ENCODE assay signal across 20 cellular contexts in genomic region chr17:57415737-57416354, GRCh38.
DNase-seq lines count a peak whose midpoint lies in the region; ATAC-seq, FAIRE-seq and TF ChIP-seq lines count a peak whose summit lies in the region.
"Had no signal": no experiment of that assay in that cellular context is flagged by ENCODE, and none has a peak within 500 bp of the region (broad histone marks: within the 10 kb centered on the region; RNA-seq: fewer than 3 reads in every experiment).

No MANE protein-coding gene starts in this region.

- H3K27ac ChIP-seq in HepG2 (ENCODE audit: extremely low read length, insufficient read depth, low read length) (peak overlapping the region; percentile 86), right lobe of liver (no peak overlapping the region), PC-9 (no peak overlapping the region)
- no peak overlapping the region for H3K27ac ChIP-seq in effector memory CD4-positive, alpha-beta T cell (ENCODE audit: insufficient read depth, low read length, poor library complexity, severe bottlenecking)

- peaks cover 55% of the 10 kb centered on the region for H3K79me2 ChIP-seq in HepG2 (ENCODE audit: insufficient read depth, low read length)
- no peaks in the 10 kb centered on the region for H3K79me2 ChIP-seq in PC-9 (ENCODE audit: low read depth)

- POLR2A ChIA-PET in HepG2 (lab: Yijun Ruan, JAX), result no interaction called here
- POLR2A ChIA-PET in MCF 10A (lab: Yijun Ruan, JAX), result interaction anchor here (0.7 to 1.4 kb wide), 2 partner anchors 9 to 81 kb away, joined by 3 read pairs; no protein-coding TSS in a partner anchor
- POLR2A ChIA-PET in PC-9 (lab: Charles Lee; ENCODE audit: unreplicated experiment), result no interaction called here

- H3K36me3 ChIP-seq in HepG2 (replicated peaks in 1 of 2; ENCODE audit: control insufficient read depth in 1 of 2, insufficient read depth in 2 of 2, low read length in 2 of 2) (peaks cover 7 to 14% of the 10 kb centered on the region in 2 experiments; a peak in 4 of 5 replicates), right lobe of liver (no peaks in the 10 kb centered on the region), PC-9 (ENCODE audit: low read depth) (no peaks in the 10 kb centered on the region)
- H3K36me3 ChIP-seq in effector memory CD4-positive, alpha-beta T cell (ENCODE audit: control insufficient read depth, insufficient read depth, low read length), result no peaks in the 10 kb centered on the region

- H3K4me1 ChIP-seq in HepG2 (ENCODE audit: insufficient read depth, low read length), result peaks cover 58% of the 10 kb centered on the region
- H3K4me1 ChIP-seq in right lobe of liver, result no peaks in the 10 kb centered on the region
- H3K4me1 ChIP-seq in effector memory CD4-positive, alpha-beta T cell (ENCODE audit: control insufficient read depth, insufficient read depth, low read length, poor library complexity, severe bottlenecking), result no peaks in the 10 kb centered on the region
- H3K4me1 ChIP-seq in PC-9 (replicated peaks; ENCODE audit: insufficient read depth), result no peaks in the 10 kb centered on the region

- TF ChIP-seq RAD21 in HepG2 (CRISPR knock-in tag; IDR thresholded peaks at IDR 0.05), result no peak

- H3K9me2 ChIP-seq in PC-9 (ENCODE audit: insufficient read depth), result no peaks in the 10 kb centered on the region

- no peak overlapping the region for H3K9ac ChIP-seq in HepG2 (ENCODE audit: insufficient read depth, low read depth, low read length)

- H3K4me3 Mint-ChIP-seq in glutamatergic neuron (ENCODE audit: unreplicated experiment) (peak overlapping the region; percentile 41), nephron progenitor cell (no peak overlapping the region), MCF 10A (ENCODE audit: unreplicated experiment) (no peak overlapping the region)
- H3K4me3 Mint-ChIP-seq: naive thymus-derived CD4-positive, alpha-beta T cell; T-helper 1 cell treated with Interleukin-12 subunit alpha and Interleukin-12 subunit beta and Interleukin-4 antibody, amounts not matched to agents 30 μg/mL and 1 μg/mL, for 36 hours had no signal

- no peak overlapping the region for H3K4me2 ChIP-seq in HepG2 (ENCODE audit: low read depth, low read length)
- no peak overlapping the region for H3K4me2 ChIP-seq in PC-9

- in situ Hi-C loops in HepG2 (cut with HindIII; ENCODE audit: extremely low pct_ligation_motif_present, low pct_unique_long_range_greater_than_20kb), result no loop called here

- no peak for DNase-seq in HepG2 (ENCODE audit: low spot score)
- no peak for DNase-seq in right lobe of liver
- no peak for DNase-seq in glutamatergic neuron
- DNase-seq in nephron progenitor cell, result no peak
- DNase-seq in effector memory CD4-positive, alpha-beta T cell, result no peak
- no peak for DNase-seq in cerebellar nuclear complex (lab: John Stamatoyannopoulos, UW)
- no peak for DNase-seq in MCF 10A (ENCODE audit: unreplicated experiment)
- DNase-seq in PC-9, result no peak
- DNase-seq: activated CD4-positive, alpha-beta T cell treated with anti-CD3 and anti-CD28 coated beads for 1 hour; cortex of kidney; GOT3; kidney glomerular epithelial cell; naive thymus-derived CD4-positive, alpha-beta T cell; NCI-H510A; NK-92 treated with Interleukin-12 subunit alpha and Interleukin-12 subunit beta, amount 100 ng/mL, for 24 hours had no signal

- H3K9me3 ChIP-seq in HepG2 (ENCODE audit: low read length) (no peaks in the 10 kb centered on the region), right lobe of liver (no peaks in the 10 kb centered on the region), PC-9 (ENCODE audit: insufficient read depth, low read depth) (no peaks in the 10 kb centered on the region)
- H3K9me3 ChIP-seq in effector memory CD4-positive, alpha-beta T cell (ENCODE audit: control insufficient read depth, low read length), result no peaks in the 10 kb centered on the region

- no peak for TF ChIP-seq EP300 in HepG2 (IDR thresholded peaks at IDR 0.05; ENCODE audit: low read depth in 2 of 2, low read length in 2 of 2)
- no peak for TF ChIP-seq EP300 in HepG2 (CRISPR knock-in tag; IDR thresholded peaks at IDR 0.05; ENCODE audit: borderline replicate concordance)

- H2AFZ ChIP-seq in HepG2 (ENCODE audit: low read length) (no peak overlapping the region), PC-9 (no peak overlapping the region)

- H3K36me3 Mint-ChIP-seq in glutamatergic neuron (ENCODE audit: unreplicated experiment) (no peaks in the 10 kb centered on the region), nephron progenitor cell (ENCODE audit: low read depth) (peaks cover 76% of the 10 kb centered on the region), MCF 10A (ENCODE audit: insufficient read depth, unreplicated experiment) (no peaks in the 10 kb centered on the region)

- H3K9me3 Mint-ChIP-seq in glutamatergic neuron (ENCODE audit: unreplicated experiment) (peaks cover 10% of the 10 kb centered on the region), nephron progenitor cell (peaks cover 5% of the 10 kb centered on the region), MCF 10A (ENCODE audit: unreplicated experiment) (no peaks in the 10 kb centered on the region)
- H3K9me3 Mint-ChIP-seq: T-helper 1 cell treated with Interleukin-12 subunit alpha and Interleukin-12 subunit beta and Interleukin-4 antibody, amounts not matched to agents 30 μg/mL and 1 μg/mL, for 36 hours; type B pancreatic cell had no signal

- WGBS in HepG2 (ENCODE audit: low lambda C conversion rate), result 91% methylated on average over 3 of the region's 3 CpGs
- WGBS in right lobe of liver (ENCODE audit: insufficient coverage, low coverage, low lambda C conversion rate, missing lambda C conversion rate), result 81% methylated on average over 3 of the region's 3 CpGs

- no peak for TF ChIP-seq POLR2A in HepG2 (IDR thresholded peaks at IDR 0.05; ENCODE audit: insufficient read depth in 1 of 2, low read depth in 2 of 2, low read length in 2 of 2)
- TF ChIP-seq POLR2A in right lobe of liver (IDR thresholded peaks at IDR 0.05), result no peak

- H3K27me3 ChIP-seq in HepG2 (ENCODE audit: control insufficient read depth in 1 of 2, insufficient read depth in 2 of 2, low read length in 2 of 2), result no peaks in the 10 kb centered on the region
- no peaks in the 10 kb centered on the region for H3K27me3 ChIP-seq in right lobe of liver
- no peaks in the 10 kb centered on the region for H3K27me3 ChIP-seq in effector memory CD4-positive, alpha-beta T cell (replicated peaks; ENCODE audit: control insufficient read depth, insufficient read depth, low read length, poor library complexity, severe bottlenecking)
- H3K27me3 ChIP-seq in PC-9 (ENCODE audit: insufficient read depth, low read depth), result no peaks in the 10 kb centered on the region

- H3K4me3 ChIP-seq in HepG2 (replicated peaks in 1 of 3; ENCODE audit: insufficient read depth in 1 of 3, low read depth in 2 of 3, low read length in 3 of 3) (no peak overlapping the region), right lobe of liver (no peak overlapping the region), PC-9 (no peak overlapping the region)
- H3K4me3 ChIP-seq in effector memory CD4-positive, alpha-beta T cell (ENCODE audit: insufficient read depth, low read depth, low read length, poor library complexity, severe bottlenecking), result no peak overlapping the region
- H3K4me3 ChIP-seq: K562 had no signal

- CTCF ChIA-PET in HepG2 (lab: Yijun Ruan, JAX; ENCODE audit: low intra/inter-chr PET ratio, low total read pairs) (no interaction called here), MCF 10A (lab: Yijun Ruan, JAX) (no interaction called here), PC-9 (lab: Charles Lee) (no interaction called here)

- FAIRE-seq in HepG2 (lab: Jason Lieb, UNC), result no peak
- FAIRE-seq: A204.1, K562, RCC 7860 had no signal

- intact Hi-C loops in HepG2 (cut with micrococcal nuclease; ENCODE audit: unreplicated experiment) (no loop called here), right lobe of liver (cut with DNase I) (no loop called here), MCF 10A (cut with micrococcal nuclease) (no loop called here), PC-9 (cut with micrococcal nuclease; ENCODE audit: unreplicated experiment) (no loop called here)

- H3F3A ChIP-seq in PC-9 (ENCODE audit: insufficient read depth, low read depth), result no peaks in the 10 kb centered on the region

- ATAC-seq in HepG2 (no peak), right lobe of liver (no peak)
- ATAC-seq: K562; naive thymus-derived CD4-positive, alpha-beta T cell had no signal

- TF ChIP-seq CTCF in HepG2 (CRISPR knock-in tag; IDR thresholded peaks at IDR 0.05) (no peak), right lobe of liver (IDR thresholded peaks at IDR 0.05) (no peak), glutamatergic neuron (IDR thresholded peaks at IDR 0.05; ENCODE audit: partially characterized antibody, unreplicated experiment) (no peak), nephron progenitor cell (IDR thresholded peaks at IDR 0.05) (no peak), MCF 10A (IDR thresholded peaks at IDR 0.05; ENCODE audit: unreplicated experiment) (no peak), PC-9 (conservative IDR thresholded peaks at IDR 0.05) (no peak)

- BruUV-seq in HepG2 (replicated peaks; lab: Mats Ljungman, UMichigan) (no TSS peak), MCF 10A (replicated peaks; lab: Mats Ljungman, UMichigan) (no TSS peak), PC-9 (replicated peaks; lab: Mats Ljungman, UMichigan) (no TSS peak)

- H3K27ac Mint-ChIP-seq in glutamatergic neuron (ENCODE audit: unreplicated experiment) (no peak overlapping the region), nephron progenitor cell (peak overlapping the region; percentile 50), MCF 10A (ENCODE audit: low read depth, unreplicated experiment) (no peak overlapping the region)
- H3K27ac Mint-ChIP-seq: T-helper 1 cell treated with Interleukin-12 subunit alpha and Interleukin-12 subunit beta and Interleukin-4 antibody, amounts not matched to agents 30 μg/mL and 1 μg/mL, for 36 hours had no signal

- H3K27me3 Mint-ChIP-seq in glutamatergic neuron (ENCODE audit: unreplicated experiment), result peaks cover 11% of the 10 kb centered on the region
- no peaks in the 10 kb centered on the region for H3K27me3 Mint-ChIP-seq in nephron progenitor cell (ENCODE audit: low read depth, poor library complexity)
- H3K27me3 Mint-ChIP-seq in MCF 10A (ENCODE audit: insufficient read depth, unreplicated experiment), result no peaks in the 10 kb centered on the region
- H3K27me3 Mint-ChIP-seq: naive thymus-derived CD4-positive, alpha-beta T cell; type B pancreatic cell had no signal

- no peaks in the 10 kb centered on the region for H4K20me1 ChIP-seq in HepG2 (ENCODE audit: insufficient read depth, low read length)
- no peaks in the 10 kb centered on the region for H4K20me1 ChIP-seq in PC-9 (ENCODE audit: insufficient read depth)

- H3K4me1 Mint-ChIP-seq in glutamatergic neuron (ENCODE audit: low read depth, unreplicated experiment) (peaks cover 43% of the 10 kb centered on the region), nephron progenitor cell (peaks cover 71% of the 10 kb centered on the region), MCF 10A (ENCODE audit: insufficient read depth, unreplicated experiment) (no peaks in the 10 kb centered on the region)

TF ChIP-seq in HepG2, 621 proteins besides CTCF, POLR2A, EP300 and RAD21 (continues in another document):
- TF ChIP-seq SIN3B (IDR thresholded peaks at IDR 0.05; ENCODE audit: low read length) (no peak), CREB1 (IDR thresholded peaks at IDR 0.05) (no peak), CREB1 (CRISPR knock-in tag; IDR thresholded peaks at IDR 0.05) (no peak), AGO1 (IDR thresholded peaks at IDR 0.05; ENCODE audit: low read depth, low read length, poor library complexity, severe bottlenecking) (no peak), NFKBIZ (CRISPR knock-in tag; IDR thresholded peaks at IDR 0.05) (no peak), MIXL1 (CRISPR knock-in tag; IDR thresholded peaks at IDR 0.05) (no peak)
